Comparison of ENCODE assay signal across 19 cellular contexts in the genomic region with DNA sequence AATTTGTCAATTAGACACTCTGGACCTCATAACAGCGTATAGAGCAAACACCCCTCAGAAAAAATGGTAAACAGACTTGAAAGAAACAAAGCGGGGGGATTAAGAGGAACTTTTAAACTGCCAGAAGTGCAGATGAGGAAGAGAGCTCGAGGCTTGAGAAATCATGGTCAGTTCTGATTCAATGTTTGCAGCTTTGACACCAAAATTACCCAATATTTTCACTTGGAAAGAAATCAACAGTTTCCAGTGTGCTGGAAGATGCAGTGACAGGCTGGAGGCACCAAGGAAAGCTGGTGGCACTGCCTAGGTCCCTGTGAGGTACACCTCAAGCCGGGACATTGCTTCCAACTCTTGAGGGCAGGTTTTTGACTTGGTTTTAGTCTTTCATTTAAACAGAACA.
"Had no signal": no experiment of that assay in that cellular context is flagged by ENCODE, and none has a peak within 500 bp of the region (broad histone marks: within the 10 kb centered on the region; RNA-seq: fewer than 3 reads in every experiment).

No MANE protein-coding gene starts in this region.

- H3K4me3 ChIP-seq: colonic mucosa, esophagus muscularis mucosa, stomach, thoracic aorta had no signal

- H3K36me3 Mint-ChIP-seq: naive B cell had no signal

- FAIRE-seq: TTC549 had no signal

- H3K9ac ChIP-seq: parathyroid adenoma had no signal

- H3K79me2 ChIP-seq: parathyroid adenoma had no signal

- H3K27ac ChIP-seq: colonic mucosa, esophagus muscularis mucosa, parathyroid adenoma, stomach, thoracic aorta had no signal

- ATAC-seq: activated CD8-positive, alpha-beta T cell treated with anti-CD3 and anti-CD28 coated beads for 36 hours; activated naive CD4-positive, alpha-beta T cell treated with anti-CD3 and anti-CD28 coated beads, Interleukin-2, amount 50 U/mL, for 72 hours; activated T-cell treated with anti-CD3 and anti-CD28 coated beads, Interleukin-2, amount 50 U/mL, for 4 hours; WTC11 had no signal

- DNase-seq: activated CD4-positive, alpha-beta T cell treated with anti-CD3 and anti-CD28 coated beads for 4 hours; activated CD8-positive, alpha-beta T cell treated with anti-CD3 and anti-CD28 coated beads for 36 hours; activated effector memory CD4-positive, alpha-beta T cell treated with anti-CD3 and anti-CD28 coated beads, Interleukin-2, amount 50 U/mL, for 16 hours; activated T-cell treated with anti-CD3 and anti-CD28 coated beads, Interleukin-2, amount 50 U/mL, for 4 hours; amniotic stem cell; central memory CD4-positive, alpha-beta T cell; colonic mucosa; islet precursor cell; mammary epithelial cell; naive B cell; stimulated activated CD4-positive, alpha-beta T cell treated with anti-CD3 and anti-CD28 coated beads, Interleukin-12 subunit alpha, Interleukin-12 subunit beta, amount 100 ng/mL, for 4 hours; stimulated activated CD4-positive, alpha-beta T cell treated with anti-CD3 and anti-CD28 coated beads, Interleukin-2, amount 100 ng/mL, for 24 hours; stomach had no signal

- H3K27ac Mint-ChIP-seq: activated CD8-positive, alpha-beta T cell treated with anti-CD3 and anti-CD28 coated beads for 36 hours; activated naive CD4-positive, alpha-beta T cell treated with anti-CD3 and anti-CD28 coated beads, Interleukin-2, amount 50 U/mL, for 72 hours; naive B cell; WTC11 had no signal

- H3K4me1 Mint-ChIP-seq: naive B cell had no signal

- H3K27me3 Mint-ChIP-seq: activated CD8-positive, alpha-beta T cell treated with anti-CD3 and anti-CD28 coated beads for 36 hours had no signal

- H3K27me3 ChIP-seq: colonic mucosa, stomach had no signal

- H3K4me1 ChIP-seq: colonic mucosa, parathyroid adenoma had no signal

- H3K36me3 ChIP-seq: colonic mucosa, esophagus muscularis mucosa, stomach, thoracic aorta had no signal

- H3K4me3 Mint-ChIP-seq: activated CD8-positive, alpha-beta T cell treated with anti-CD3 and anti-CD28 coated beads for 36 hours; activated T-cell treated with anti-CD3 and anti-CD28 coated beads, Interleukin-2, amount 50 U/mL, for 4 hours; naive B cell; WTC11 had no signal

- H2AFZ ChIP-seq: parathyroid adenoma had no signal

- H3K9me3 ChIP-seq: colonic mucosa, stomach, thoracic aorta had no signal
